Comparison of ENCODE assay signal across 11 cellular contexts in genomic region chr11:70464509-70465361, GRCh38.
"Had no signal": no experiment of that assay in that cellular context is flagged by ENCODE, and none has a peak within 500 bp of the region (broad histone marks: within the 10 kb centered on the region; RNA-seq: fewer than 3 reads in every experiment).

No MANE protein-coding gene starts in this region.

- H3K27me3 ChIP-seq: thyroid gland had no signal

- H3K4me3 ChIP-seq: psoas muscle, thyroid gland had no signal

- ATAC-seq: left cardiac atrium, natural killer cell, psoas muscle had no signal

- H3K9me3 ChIP-seq: psoas muscle, thyroid gland had no signal

- H3K36me3 ChIP-seq: thyroid gland had no signal

- DNase-seq: amniotic stem cell; erythroblast; hypothalamus; left cardiac atrium; mammary epithelial cell; natural killer cell; occipital lobe; psoas muscle; stimulated activated CD4-positive, alpha-beta T cell treated with anti-CD3 and anti-CD28 coated beads, Interleukin-4, amount 100 ng/mL, for 1 hour; stimulated activated CD8-positive, alpha-beta memory T cell treated with anti-CD3 and anti-CD28 coated beads, Interleukin-4, amount 100 ng/mL, for 48 hours; thyroid gland had no signal

- H3K27ac ChIP-seq: psoas muscle, thyroid gland had no signal

- H3K4me1 ChIP-seq: psoas muscle had no signal
